Comparison of ENCODE assay signal across 30 cellular contexts in the genomic region with DNA sequence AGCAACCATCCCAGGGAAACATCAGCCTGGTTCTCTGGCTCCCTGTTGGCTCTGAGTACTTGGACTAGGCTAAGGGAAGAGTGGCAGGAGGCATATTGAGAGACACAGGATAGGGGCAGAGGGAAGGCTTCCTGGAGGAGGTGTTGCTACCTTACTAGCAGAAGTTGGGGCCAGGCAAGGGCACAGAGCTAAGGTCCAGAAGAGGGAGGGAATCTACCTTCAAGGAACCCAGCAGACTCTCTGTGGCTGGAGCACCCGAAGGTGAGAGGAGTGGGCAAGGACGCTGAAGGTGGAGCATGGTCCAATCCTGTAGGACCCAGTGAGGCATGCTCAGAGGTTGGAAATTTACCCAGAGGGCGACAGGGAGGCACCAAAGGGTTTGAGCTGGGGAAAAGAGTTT.
"Had no signal": no experiment of that assay in that cellular context is flagged by ENCODE, and none has a peak within 500 bp of the region (broad histone marks: within the 10 kb centered on the region; RNA-seq: fewer than 3 reads in every experiment).

No MANE protein-coding gene starts in this region.

- H3K36me3 ChIP-seq: left lung, lower lobe of right lung, neural progenitor cell, neutrophil, stomach, thyroid gland, transverse colon, upper lobe of right lung had no signal

- H3K4me1 Mint-ChIP-seq: mesothelial cell of epicardium; naive B cell; natural killer cell; stimulated activated naive B cell treated with anti-CD40 and anti-IgM and Interleukin-4, amounts not matched to agents 10 μg/mL and 1 μg/mL and 100 μg/mL, for 72 hours had no signal

- DNase-seq: hippocampal formation; kidney glomerular epithelial cell; left cardiac atrium; left lung; lower lobe of right lung; mammary epithelial cell; naive B cell; natural killer cell; nephron progenitor cell; occipital lobe; retina; right cardiac atrium; stimulated activated CD4-positive, alpha-beta T cell treated with anti-CD3 and anti-CD28 coated beads, Interleukin-12 subunit alpha, Interleukin-12 subunit beta, amount 100 ng/mL, for 4 hours; stimulated activated CD4-positive, alpha-beta T cell treated with anti-CD3 and anti-CD28 coated beads, Interleukin-15, amount 100 ng/mL, for 24 hours; stimulated activated CD4-positive, alpha-beta T cell treated with anti-CD3 and anti-CD28 coated beads, Interleukin-2, amount 100 ng/mL, for 24 hours; stimulated activated CD4-positive, alpha-beta T cell treated with anti-CD3 and anti-CD28 coated beads, Interleukin-4, amount 100 ng/mL, for 1 hour; stimulated activated naive B cell treated with anti-CD40 and anti-IgM and Interleukin-4, amounts not matched to agents 10 μg/mL and 1 μg/mL and 100 μg/mL, for 72 hours; stimulated activated naive CD8-positive, alpha-beta T cell treated with anti-CD3 and anti-CD28 coated beads, Interleukin-15, Interleukin-2, amounts not matched to agents 100 U/mL and 50 U/mL, for 24 hours; stomach; testis; thyroid gland; transverse colon; upper lobe of right lung had no signal

- H3K9me3 ChIP-seq: left lung, lower lobe of right lung, neutrophil, testis, thyroid gland, transverse colon, upper lobe of right lung had no signal

- H3K27ac Mint-ChIP-seq: mesothelial cell of epicardium; natural killer cell; nephron progenitor cell; neural progenitor cell; progenitor cell of endocrine pancreas; stimulated activated naive B cell treated with anti-CD40 and anti-IgM and Interleukin-4, amounts not matched to agents 10 μg/mL and 1 μg/mL and 100 μg/mL, for 72 hours had no signal

- H3K27me3 ChIP-seq: neural progenitor cell, neutrophil, testis, thyroid gland, transverse colon, upper lobe of right lung had no signal

- H3K36me3 Mint-ChIP-seq: mesothelial cell of epicardium; naive B cell; natural killer cell; neural progenitor cell; stimulated activated naive B cell treated with anti-CD40 and anti-IgM and Interleukin-4, amounts not matched to agents 10 μg/mL and 1 μg/mL and 100 μg/mL, for 72 hours had no signal

- H3K9me3 Mint-ChIP-seq: mesothelial cell of epicardium, natural killer cell had no signal

- H3K4me1 ChIP-seq: left lung, lower lobe of right lung, neural progenitor cell, parathyroid adenoma, stomach, testis, thyroid gland, transverse colon, upper lobe of right lung had no signal

- H3K27ac ChIP-seq: left lung, lower lobe of right lung, neural progenitor cell, neutrophil, parathyroid adenoma, stomach, testis, thyroid gland, transverse colon, upper lobe of right lung had no signal

- H3K4me3 ChIP-seq: left lung, lower lobe of right lung, neural progenitor cell, skin epidermis, stomach, testis, thyroid gland, transverse colon, upper lobe of right lung had no signal

- H3K4me3 Mint-ChIP-seq: mesothelial cell of epicardium; naive B cell; natural killer cell; nephron progenitor cell; neural progenitor cell; stimulated activated naive B cell treated with anti-CD40 and anti-IgM and Interleukin-4, amounts not matched to agents 10 μg/mL and 1 μg/mL and 100 μg/mL, for 72 hours had no signal

- ATAC-seq: left cardiac atrium; left lung; lower lobe of right lung; natural killer cell; right cardiac atrium; sciatic nerve; stimulated activated naive B cell treated with anti-CD40 and anti-IgM and Interleukin-4, amounts not matched to agents 10 μg/mL and 1 μg/mL and 100 μg/mL, for 72 hours; stimulated activated naive CD8-positive, alpha-beta T cell treated with anti-CD3 and anti-CD28 coated beads, Interleukin-15, Interleukin-2, amounts not matched to agents 100 U/mL and 50 U/mL, for 24 hours; upper lobe of right lung had no signal
